1 cellular context compared by ENCODE assay signal in genomic region chrX:103056902-103057301, GRCh38.
TF ChIP-seq lines count a peak whose summit lies in the region.

No MANE protein-coding gene starts in this region.

TF ChIP-seq in HepG2, 621 proteins besides CTCF, POLR2A, EP300 and RAD21 (continued from another document):
- 0 out of 2 replicates have a peak, but pooled peaks have one; percentile 6 for TF ChIP-seq HNF1A (IDR thresholded peaks at IDR 0.05; ENCODE audit: low read depth)
- no peak for TF ChIP-seq HNF1A (CRISPR knock-in tag; IDR thresholded peaks at IDR 0.05; ENCODE audit: borderline replicate concordance)
- TF ChIP-seq FOXO1 (CRISPR knock-in tag; IDR thresholded peaks at IDR 0.05), result 0 out of 2 replicates have a peak, but pooled peaks have one; percentile 11
- TF ChIP-seq ZNF83 (CRISPR knock-in tag; IDR thresholded peaks at IDR 0.05; ENCODE audit: borderline replicate concordance), result no peak
- peak; percentile 41; the same call in 1 of the 2 replicates for TF ChIP-seq GATAD2A (CRISPR knock-in tag; IDR thresholded peaks at IDR 0.05)
- no peak for TF ChIP-seq NR3C1 (CRISPR knock-in tag; IDR thresholded peaks at IDR 0.05)
- TF ChIP-seq MED1 (CRISPR knock-in tag; IDR thresholded peaks at IDR 0.05), result peak; percentile 27; the same call in 1 of the 2 replicates
- no peak for TF ChIP-seq ZNF768 (CRISPR knock-in tag; IDR thresholded peaks at IDR 0.05)
- TF ChIP-seq SOX6 (IDR thresholded peaks at IDR 0.05), result no peak
- peak; percentile 30; the same call in 1 of the 2 replicates for TF ChIP-seq SOX6 (CRISPR knock-in tag; IDR thresholded peaks at IDR 0.05)
- no peak for TF ChIP-seq FOXA1 (IDR thresholded peaks at IDR 0.05)
- TF ChIP-seq FOXA1 (CRISPR knock-in tag; IDR thresholded peaks at IDR 0.05), result peak; percentile 15; the same call in 1 of the 2 replicates
- no peak for TF ChIP-seq ZNF746 (CRISPR knock-in tag; IDR thresholded peaks at IDR 0.05)
- no peak for TF ChIP-seq ZBTB7B (CRISPR knock-in tag; IDR thresholded peaks at IDR 0.05)
- TF ChIP-seq RFX1 (IDR thresholded peaks at IDR 0.05), result no peak
- no peak for TF ChIP-seq ETS1 (CRISPR knock-in tag; IDR thresholded peaks at IDR 0.05)
- peak; percentile 45; the same call in 1 of the 2 replicates for TF ChIP-seq TCF7 (IDR thresholded peaks at IDR 0.05; ENCODE audit: low read depth)
- peak; percentile 64 for TF ChIP-seq HNF4G (IDR thresholded peaks at IDR 0.05; ENCODE audit: borderline replicate concordance, low read depth, low read length)
- no peak for TF ChIP-seq HNF4G (CRISPR knock-in tag; IDR thresholded peaks at IDR 0.05; ENCODE audit: borderline replicate concordance, low read depth)
- TF ChIP-seq NR0B2 (CRISPR knock-in tag; IDR thresholded peaks at IDR 0.05), result no peak
- TF ChIP-seq PAXIP1 (CRISPR knock-in tag; conservative IDR thresholded peaks at IDR 0.05), result peak; percentile 49
- TF ChIP-seq HMG20A (CRISPR knock-in tag; IDR thresholded peaks at IDR 0.05; ENCODE audit: borderline replicate concordance), result peak; percentile 40; the same call in 1 of the 2 replicates
- no peak for TF ChIP-seq FOXP1 (IDR thresholded peaks at IDR 0.05)
- 0 out of 2 replicates have a peak, but pooled peaks have one; percentile 45 for TF ChIP-seq FOXP1 (CRISPR knock-in tag; IDR thresholded peaks at IDR 0.05)
